Comparison of ENCODE assay signal across 1 cellular context in the genomic region with DNA sequence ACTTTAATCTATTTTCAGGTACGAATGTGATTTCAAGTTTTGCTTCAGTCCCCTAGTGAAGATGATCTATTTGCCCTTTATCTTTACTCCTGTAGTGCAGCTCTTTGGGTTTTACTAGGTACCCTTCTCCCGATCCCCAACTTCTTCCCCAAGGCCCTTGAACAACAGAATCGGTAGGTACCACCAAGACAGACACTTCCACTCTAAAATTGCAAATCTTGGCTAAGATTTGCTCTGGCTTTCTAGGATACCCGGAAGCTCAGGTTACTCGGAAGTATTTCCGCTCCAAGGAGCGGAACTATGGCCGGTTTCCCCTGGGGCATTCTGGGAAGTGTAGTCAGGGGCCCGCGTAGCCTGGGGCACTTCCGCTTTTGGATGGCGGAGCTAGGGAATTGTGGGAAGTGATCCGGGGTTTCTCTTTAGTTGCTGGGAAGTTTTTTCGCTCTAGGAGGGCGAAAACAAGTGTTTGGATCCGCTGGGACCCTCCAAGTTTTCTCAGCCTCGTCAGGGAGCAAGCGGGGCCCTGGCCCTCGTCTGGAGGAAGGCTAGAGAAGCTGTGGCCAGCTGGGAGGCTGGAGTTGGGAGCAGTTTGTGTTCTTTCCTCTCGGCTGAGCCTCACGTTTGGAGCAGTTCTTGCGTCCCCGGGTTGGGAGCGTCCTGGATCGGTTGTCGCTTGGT.
TF ChIP-seq lines count a peak whose summit lies in the region.

No MANE protein-coding gene starts in this region.

TF ChIP-seq in H1, 55 proteins besides CTCF, POLR2A, EP300 and RAD21:
- TF ChIP-seq KDM4A (IDR thresholded peaks at IDR 0.05; ENCODE audit: low read depth, low read length, severe bottlenecking) (peak; percentile 89), KDM1A (IDR thresholded peaks at IDR 0.05; ENCODE audit: borderline replicate concordance, low read length) (no peak), CHD2 (IDR thresholded peaks at IDR 0.05; ENCODE audit: low read length) (no peak), JUND (IDR thresholded peaks at IDR 0.05; ENCODE audit: low read length) (no peak), FOSL1 (IDR thresholded peaks at IDR 0.05; ENCODE audit: insufficient read depth, low read depth, low read length) (no peak), GTF2F1 (IDR thresholded peaks at IDR 0.05; ENCODE audit: borderline replicate concordance, low read depth, low read length) (peak; percentile 70), CBX8 (IDR thresholded peaks at IDR 0.05; ENCODE audit: borderline replicate concordance, low read depth, low read length) (no peak), RXRA (IDR thresholded peaks at IDR 0.05; ENCODE audit: insufficient read depth, low read depth, low read length) (no peak), HDAC2 (IDR thresholded peaks at IDR 0.05; ENCODE audit: borderline replicate concordance in 1 of 2, low read depth in 2 of 2, low read length in 2 of 2) (no peak), SAP30 (IDR thresholded peaks at IDR 0.05; ENCODE audit: insufficient read depth, insufficient replicate concordance, low read length) (no peak), ASH2L (IDR thresholded peaks at IDR 0.05; ENCODE audit: low read length) (peak; percentile 31), TAF1 (IDR thresholded peaks at IDR 0.05; ENCODE audit: low read depth, low read length) (peak; percentile 68), SIRT6 (IDR thresholded peaks at IDR 0.05; ENCODE audit: low read length) (peak; percentile 33), CREB1 (IDR thresholded peaks at IDR 0.05) (no peak), PHF8 (conservative IDR thresholded peaks at IDR 0.05; ENCODE audit: low read depth, low read length) (peak; percentile 58; the same call in 1 of the 2 replicates), NANOG (IDR thresholded peaks at IDR 0.05; ENCODE audit: insufficient read depth, low read depth, low read length, poor library complexity, severe bottlenecking) (no peak), RBBP5 (IDR thresholded peaks at IDR 0.05; ENCODE audit: borderline replicate concordance, low read depth, low read length) (no peak), SUZ12 (IDR thresholded peaks at IDR 0.05; ENCODE audit: low read length) (no peak), CHD1 (IDR thresholded peaks at IDR 0.05; ENCODE audit: low read depth, low read length) (no peak), JUN (IDR thresholded peaks at IDR 0.05; ENCODE audit: low read depth, low read length) (no peak), EGR1 (IDR thresholded peaks at IDR 0.05; ENCODE audit: borderline replicate concordance, low read depth, low read length) (peak; percentile 99), CEBPB (IDR thresholded peaks at IDR 0.05; ENCODE audit: low read depth, low read length) (no peak), HDAC6 (IDR thresholded peaks at IDR 0.05; ENCODE audit: low read depth, low read length) (no peak), BRCA1 (IDR thresholded peaks at IDR 0.05; ENCODE audit: low read depth, low read length) (no peak), BACH1 (IDR thresholded peaks at IDR 0.05; ENCODE audit: low read length) (no peak), TAF7 (optimal IDR thresholded peaks at IDR 0.05; ENCODE audit: borderline replicate concordance, low read depth, low read length) (no peak), SP1 (IDR thresholded peaks at IDR 0.05; ENCODE audit: low read depth, low read length) (no peak), RNF2 (IDR thresholded peaks at IDR 0.05; ENCODE audit: borderline replicate concordance, low read depth, low read length, missing control alignments, poor library complexity, severe bottlenecking) (no peak), SP2 (IDR thresholded peaks at IDR 0.05; ENCODE audit: low read length) (no peak), EZH2 (IDR thresholded peaks at IDR 0.05; ENCODE audit: low read depth, low read length, severe bottlenecking) (no peak), ZNF274 (IDR thresholded peaks at IDR 0.05; ENCODE audit: borderline replicate concordance, extremely low read depth, low read length) (no peak), TBP (IDR thresholded peaks at IDR 0.05; ENCODE audit: low read depth, low read length) (no peak), NRF1 (IDR thresholded peaks at IDR 0.05; ENCODE audit: low read depth, low read length) (no peak), SIN3A (conservative IDR thresholded peaks at IDR 0.05 in 1 of 2, IDR thresholded peaks at IDR 0.05 in 1 of 2; ENCODE audit: low read depth in 1 of 2, low read length in 2 of 2) (no peak), TCF12 (IDR thresholded peaks at IDR 0.05; ENCODE audit: low read depth, low read length) (no peak), CBX5 (IDR thresholded peaks at IDR 0.05; ENCODE audit: low read depth, low read length) (no peak), SIX5 (IDR thresholded peaks at IDR 0.05; ENCODE audit: low read depth, low read length) (peak; percentile 83), RFX5 (IDR thresholded peaks at IDR 0.05; ENCODE audit: borderline replicate concordance, low read depth, low read length) (no peak), SP4 (IDR thresholded peaks at IDR 0.05; ENCODE audit: low read length) (no peak), GABPA (IDR thresholded peaks at IDR 0.05; ENCODE audit: borderline replicate concordance, insufficient read depth, low read length) (peak; percentile 91), SRF (IDR thresholded peaks at IDR 0.05; ENCODE audit: low read depth, low read length) (no peak), POLR2AphosphoS5 (IDR thresholded peaks at IDR 0.05; ENCODE audit: low read depth, low read length) (no peak), POU5F1 (IDR thresholded peaks at IDR 0.05; ENCODE audit: low read depth, low read length) (no peak), TEAD4 (IDR thresholded peaks at IDR 0.05; ENCODE audit: low read depth, low read length) (no peak), KDM5A (IDR thresholded peaks at IDR 0.05; ENCODE audit: low read length) (no peak), MAFK (IDR thresholded peaks at IDR 0.05; ENCODE audit: low read depth, low read length) (no peak), YY1 (IDR thresholded peaks at IDR 0.05; ENCODE audit: low read depth, low read length) (peak; percentile 91), CTBP2 (IDR thresholded peaks at IDR 0.05; ENCODE audit: borderline replicate concordance, insufficient read depth, insufficient read length, low read length) (no peak), BCL11A (IDR thresholded peaks at IDR 0.05; ENCODE audit: low read depth in 2 of 2, low read length in 2 of 2) (no peak)
- TF ChIP-seq, protein P1, sequence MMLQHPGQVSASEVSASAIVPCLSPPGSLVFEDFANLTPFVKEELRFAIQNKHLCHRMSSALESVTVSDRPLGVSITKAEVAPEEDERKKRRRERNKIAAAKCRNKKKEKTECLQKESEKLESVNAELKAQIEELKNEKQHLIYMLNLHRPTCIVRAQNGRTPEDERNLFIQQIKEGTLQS (IDR thresholded peaks at IDR 0.05; ENCODE audit: insufficient read depth, low read depth, low read length) = no peak
- TF ChIP-seq, protein P2, sequence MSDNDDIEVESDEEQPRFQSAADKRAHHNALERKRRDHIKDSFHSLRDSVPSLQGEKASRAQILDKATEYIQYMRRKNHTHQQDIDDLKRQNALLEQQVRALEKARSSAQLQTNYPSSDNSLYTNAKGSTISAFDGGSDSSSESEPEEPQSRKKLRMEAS (IDR thresholded peaks at IDR 0.05) = no peak
- TF ChIP-seq, protein P3, sequence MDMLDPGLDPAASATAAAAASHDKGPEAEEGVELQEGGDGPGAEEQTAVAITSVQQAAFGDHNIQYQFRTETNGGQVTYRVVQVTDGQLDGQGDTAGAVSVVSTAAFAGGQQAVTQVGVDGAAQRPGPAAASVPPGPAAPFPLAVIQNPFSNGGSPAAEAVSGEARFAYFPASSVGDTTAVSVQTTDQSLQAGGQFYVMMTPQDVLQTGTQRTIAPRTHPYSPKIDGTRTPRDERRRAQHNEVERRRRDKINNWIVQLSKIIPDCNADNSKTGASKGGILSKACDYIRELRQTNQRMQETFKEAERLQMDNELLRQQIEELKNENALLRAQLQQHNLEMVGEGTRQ (IDR thresholded peaks at IDR 0.05; ENCODE audit: low read length) = no peak
- TF ChIP-seq, protein P4, sequence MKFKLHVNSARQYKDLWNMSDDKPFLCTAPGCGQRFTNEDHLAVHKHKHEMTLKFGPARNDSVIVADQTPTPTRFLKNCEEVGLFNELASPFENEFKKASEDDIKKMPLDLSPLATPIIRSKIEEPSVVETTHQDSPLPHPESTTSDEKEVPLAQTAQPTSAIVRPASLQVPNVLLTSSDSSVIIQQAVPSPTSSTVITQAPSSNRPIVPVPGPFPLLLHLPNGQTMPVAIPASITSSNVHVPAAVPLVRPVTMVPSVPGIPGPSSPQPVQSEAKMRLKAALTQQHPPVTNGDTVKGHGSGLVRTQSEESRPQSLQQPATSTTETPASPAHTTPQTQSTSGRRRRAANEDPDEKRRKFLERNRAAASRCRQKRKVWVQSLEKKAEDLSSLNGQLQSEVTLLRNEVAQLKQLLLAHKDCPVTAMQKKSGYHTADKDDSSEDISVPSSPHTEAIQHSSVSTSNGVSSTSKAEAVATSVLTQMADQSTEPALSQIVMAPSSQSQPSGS (IDR thresholded peaks at IDR 0.05; ENCODE audit: low read length) = no peak
- TF ChIP-seq, protein P5, sequence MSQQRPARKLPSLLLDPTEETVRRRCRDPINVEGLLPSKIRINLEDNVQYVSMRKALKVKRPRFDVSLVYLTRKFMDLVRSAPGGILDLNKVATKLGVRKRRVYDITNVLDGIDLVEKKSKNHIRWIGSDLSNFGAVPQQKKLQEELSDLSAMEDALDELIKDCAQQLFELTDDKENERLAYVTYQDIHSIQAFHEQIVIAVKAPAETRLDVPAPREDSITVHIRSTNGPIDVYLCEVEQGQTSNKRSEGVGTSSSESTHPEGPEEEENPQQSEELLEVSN (IDR thresholded peaks at IDR 0.05) = no peak
- TF ChIP-seq, protein P6, sequence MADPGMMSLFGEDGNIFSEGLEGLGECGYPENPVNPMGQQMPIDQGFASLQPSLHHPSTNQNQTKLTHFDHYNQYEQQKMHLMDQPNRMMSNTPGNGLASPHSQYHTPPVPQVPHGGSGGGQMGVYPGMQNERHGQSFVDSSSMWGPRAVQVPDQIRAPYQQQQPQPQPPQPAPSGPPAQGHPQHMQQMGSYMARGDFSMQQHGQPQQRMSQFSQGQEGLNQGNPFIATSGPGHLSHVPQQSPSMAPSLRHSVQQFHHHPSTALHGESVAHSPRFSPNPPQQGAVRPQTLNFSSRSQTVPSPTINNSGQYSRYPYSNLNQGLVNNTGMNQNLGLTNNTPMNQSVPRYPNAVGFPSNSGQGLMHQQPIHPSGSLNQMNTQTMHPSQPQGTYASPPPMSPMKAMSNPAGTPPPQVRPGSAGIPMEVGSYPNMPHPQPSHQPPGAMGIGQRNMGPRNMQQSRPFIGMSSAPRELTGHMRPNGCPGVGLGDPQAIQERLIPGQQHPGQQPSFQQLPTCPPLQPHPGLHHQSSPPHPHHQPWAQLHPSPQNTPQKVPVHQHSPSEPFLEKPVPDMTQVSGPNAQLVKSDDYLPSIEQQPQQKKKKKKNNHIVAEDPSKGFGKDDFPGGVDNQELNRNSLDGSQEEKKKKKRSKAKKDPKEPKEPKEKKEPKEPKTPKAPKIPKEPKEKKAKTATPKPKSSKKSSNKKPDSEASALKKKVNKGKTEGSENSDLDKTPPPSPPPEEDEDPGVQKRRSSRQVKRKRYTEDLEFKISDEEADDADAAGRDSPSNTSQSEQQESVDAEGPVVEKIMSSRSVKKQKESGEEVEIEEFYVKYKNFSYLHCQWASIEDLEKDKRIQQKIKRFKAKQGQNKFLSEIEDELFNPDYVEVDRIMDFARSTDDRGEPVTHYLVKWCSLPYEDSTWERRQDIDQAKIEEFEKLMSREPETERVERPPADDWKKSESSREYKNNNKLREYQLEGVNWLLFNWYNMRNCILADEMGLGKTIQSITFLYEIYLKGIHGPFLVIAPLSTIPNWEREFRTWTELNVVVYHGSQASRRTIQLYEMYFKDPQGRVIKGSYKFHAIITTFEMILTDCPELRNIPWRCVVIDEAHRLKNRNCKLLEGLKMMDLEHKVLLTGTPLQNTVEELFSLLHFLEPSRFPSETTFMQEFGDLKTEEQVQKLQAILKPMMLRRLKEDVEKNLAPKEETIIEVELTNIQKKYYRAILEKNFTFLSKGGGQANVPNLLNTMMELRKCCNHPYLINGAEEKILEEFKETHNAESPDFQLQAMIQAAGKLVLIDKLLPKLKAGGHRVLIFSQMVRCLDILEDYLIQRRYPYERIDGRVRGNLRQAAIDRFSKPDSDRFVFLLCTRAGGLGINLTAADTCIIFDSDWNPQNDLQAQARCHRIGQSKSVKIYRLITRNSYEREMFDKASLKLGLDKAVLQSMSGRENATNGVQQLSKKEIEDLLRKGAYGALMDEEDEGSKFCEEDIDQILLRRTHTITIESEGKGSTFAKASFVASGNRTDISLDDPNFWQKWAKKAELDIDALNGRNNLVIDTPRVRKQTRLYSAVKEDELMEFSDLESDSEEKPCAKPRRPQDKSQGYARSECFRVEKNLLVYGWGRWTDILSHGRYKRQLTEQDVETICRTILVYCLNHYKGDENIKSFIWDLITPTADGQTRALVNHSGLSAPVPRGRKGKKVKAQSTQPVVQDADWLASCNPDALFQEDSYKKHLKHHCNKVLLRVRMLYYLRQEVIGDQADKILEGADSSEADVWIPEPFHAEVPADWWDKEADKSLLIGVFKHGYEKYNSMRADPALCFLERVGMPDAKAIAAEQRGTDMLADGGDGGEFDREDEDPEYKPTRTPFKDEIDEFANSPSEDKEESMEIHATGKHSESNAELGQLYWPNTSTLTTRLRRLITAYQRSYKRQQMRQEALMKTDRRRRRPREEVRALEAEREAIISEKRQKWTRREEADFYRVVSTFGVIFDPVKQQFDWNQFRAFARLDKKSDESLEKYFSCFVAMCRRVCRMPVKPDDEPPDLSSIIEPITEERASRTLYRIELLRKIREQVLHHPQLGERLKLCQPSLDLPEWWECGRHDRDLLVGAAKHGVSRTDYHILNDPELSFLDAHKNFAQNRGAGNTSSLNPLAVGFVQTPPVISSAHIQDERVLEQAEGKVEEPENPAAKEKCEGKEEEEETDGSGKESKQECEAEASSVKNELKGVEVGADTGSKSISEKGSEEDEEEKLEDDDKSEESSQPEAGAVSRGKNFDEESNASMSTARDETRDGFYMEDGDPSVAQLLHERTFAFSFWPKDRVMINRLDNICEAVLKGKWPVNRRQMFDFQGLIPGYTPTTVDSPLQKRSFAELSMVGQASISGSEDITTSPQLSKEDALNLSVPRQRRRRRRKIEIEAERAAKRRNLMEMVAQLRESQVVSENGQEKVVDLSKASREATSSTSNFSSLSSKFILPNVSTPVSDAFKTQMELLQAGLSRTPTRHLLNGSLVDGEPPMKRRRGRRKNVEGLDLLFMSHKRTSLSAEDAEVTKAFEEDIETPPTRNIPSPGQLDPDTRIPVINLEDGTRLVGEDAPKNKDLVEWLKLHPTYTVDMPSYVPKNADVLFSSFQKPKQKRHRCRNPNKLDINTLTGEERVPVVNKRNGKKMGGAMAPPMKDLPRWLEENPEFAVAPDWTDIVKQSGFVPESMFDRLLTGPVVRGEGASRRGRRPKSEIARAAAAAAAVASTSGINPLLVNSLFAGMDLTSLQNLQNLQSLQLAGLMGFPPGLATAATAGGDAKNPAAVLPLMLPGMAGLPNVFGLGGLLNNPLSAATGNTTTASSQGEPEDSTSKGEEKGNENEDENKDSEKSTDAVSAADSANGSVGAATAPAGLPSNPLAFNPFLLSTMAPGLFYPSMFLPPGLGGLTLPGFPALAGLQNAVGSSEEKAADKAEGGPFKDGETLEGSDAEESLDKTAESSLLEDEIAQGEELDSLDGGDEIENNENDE (IDR thresholded peaks at IDR 0.05; ENCODE audit: insufficient replicate concordance, low read length) = no peak
